8 cellular contexts compared by ENCODE assay signal in genomic region chr12:64450711-64451486, GRCh38. TPM values are rescaled to one million over a fixed set of nuclear protein-coding genes. Genes with fewer than 3 reads are reported as not detected.
DNase-seq lines count a peak whose midpoint lies in the region; ATAC-seq and TF ChIP-seq lines count a peak whose summit lies in the region.

No MANE protein-coding gene starts in this region.

- H3K27ac ChIP-seq in hepatocyte (peak overlapping the region; percentile 98), sigmoid colon (peak overlapping the region; percentile 97 to 100 (median 98))

- peak overlapping the region; percentile 91 for H3K4me2 ChIP-seq in hepatocyte

- H2AFZ ChIP-seq in hepatocyte, result peak overlapping the region; percentile 75

- H3K36me3 ChIP-seq in hepatocyte (replicated peaks; ENCODE audit: insufficient read depth, low read depth) (no peaks in the 10 kb centered on the region), sigmoid colon (peaks cover 0 to 30% (median 0%) of the 10 kb centered on the region in 4 donors)

- peak overlapping the region; percentile 95 for H3K4me3 Mint-ChIP-seq in activated CD8-positive, alpha-beta memory T cell treated with anti-CD3 and anti-CD28 coated beads, Interleukin-2, amount 10 ng/mL, durations not matched to agents 7 days and 5 days
- peak overlapping the region; percentile 95 for H3K4me3 Mint-ChIP-seq in activated B cell treated with CpG ODN at 0.5 μM for 24 hours

- intact Hi-C loops in activated B cell treated with CpG ODN at 0.5 μM for 24 hours (cut with micrococcal nuclease) (loop anchor here (1.0 to 5.0 kb wide), 4 partner anchors 8 to 308 kb away; partner anchors contain the start of genes GNS and KICS2), sigmoid colon (cut with DNase I) (loop anchor here (5.0 kb wide), 2 partner anchors 171 to 246 kb away; no protein-coding TSS in a partner anchor)

- peak overlapping the region; percentile 92 for H3K27ac Mint-ChIP-seq in activated CD8-positive, alpha-beta memory T cell treated with anti-CD3 and anti-CD28 coated beads, Interleukin-2, amount 10 ng/mL, durations not matched to agents 7 days and 5 days
- peak overlapping the region; percentile 85 for H3K27ac Mint-ChIP-seq in activated B cell treated with CpG ODN at 0.5 μM for 24 hours

- H3K27me3 Mint-ChIP-seq in activated CD8-positive, alpha-beta memory T cell treated with anti-CD3 and anti-CD28 coated beads, Interleukin-2, amount 10 ng/mL, durations not matched to agents 7 days and 5 days, result no peaks in the 10 kb centered on the region
- no peaks in the 10 kb centered on the region for H3K27me3 Mint-ChIP-seq in activated B cell treated with CpG ODN at 0.5 μM for 24 hours

- TF ChIP-seq EP300 in sigmoid colon (IDR thresholded peaks at IDR 0.05), result no peak

- H3K9me2 ChIP-seq in hepatocyte (replicated peaks; ENCODE audit: insufficient read depth), result no peaks in the 10 kb centered on the region

- WGBS in hepatocyte (ENCODE audit: low lambda C conversion rate, missing lambda C conversion rate), result 13% methylated on average over 8 of the region's 8 CpGs
- WGBS in sigmoid colon, 2 donors, result 20 to 25% methylated on average over 8 of the region's 8 CpGs

- H3K79me2 ChIP-seq in hepatocyte, result peaks cover 32% of the 10 kb centered on the region

- TF ChIP-seq POLR2A in sigmoid colon (IDR thresholded peaks at IDR 0.05), result no peak

- H3K9me3 Mint-ChIP-seq in activated CD8-positive, alpha-beta memory T cell treated with anti-CD3 and anti-CD28 coated beads, Interleukin-2, amount 10 ng/mL, durations not matched to agents 7 days and 5 days (ENCODE audit: low read depth), result no peaks in the 10 kb centered on the region
- H3K9me3 Mint-ChIP-seq in activated B cell treated with CpG ODN at 0.5 μM for 24 hours, result no peaks in the 10 kb centered on the region

- no peak for ATAC-seq in activated CD8-positive, alpha-beta memory T cell treated with anti-CD3 and anti-CD28 coated beads, Interleukin-2, amount 10 ng/mL, durations not matched to agents 7 days and 5 days
- no peak for ATAC-seq in activated B cell treated with CpG ODN at 0.5 μM for 24 hours (ENCODE audit: low read depth)

- peaks cover 34% of the 10 kb centered on the region for H3K4me1 Mint-ChIP-seq in activated CD8-positive, alpha-beta memory T cell treated with anti-CD3 and anti-CD28 coated beads, Interleukin-2, amount 10 ng/mL, durations not matched to agents 7 days and 5 days
- H3K4me1 Mint-ChIP-seq in activated B cell treated with CpG ODN at 0.5 μM for 24 hours, result peaks cover 40% of the 10 kb centered on the region

- no peak for TF ChIP-seq CTCF in activated B cell treated with CpG ODN at 0.5 μM for 24 hours (IDR thresholded peaks at IDR 0.05)
- no peak for TF ChIP-seq CTCF in hepatocyte (IDR thresholded peaks at IDR 0.05; ENCODE audit: poor library complexity)
- TF ChIP-seq CTCF in sigmoid colon (IDR thresholded peaks at IDR 0.05), result no peak

- peaks cover 7% of the 10 kb centered on the region for H3K4me1 ChIP-seq in hepatocyte (ENCODE audit: insufficient read depth)
- peaks cover 0 to 30% (median 15%) of the 10 kb centered on the region in 4 donors for H3K4me1 ChIP-seq in sigmoid colon

- H3K27me3 ChIP-seq in hepatocyte (no peaks in the 10 kb centered on the region), sigmoid colon (no peaks in the 10 kb centered on the region)

- H3K36me3 Mint-ChIP-seq in activated CD8-positive, alpha-beta memory T cell treated with anti-CD3 and anti-CD28 coated beads, Interleukin-2, amount 10 ng/mL, durations not matched to agents 7 days and 5 days, result peaks cover 29% of the 10 kb centered on the region
- H3K36me3 Mint-ChIP-seq in activated B cell treated with CpG ODN at 0.5 μM for 24 hours (ENCODE audit: low read depth), result peaks cover 32% of the 10 kb centered on the region

- H3K4me3 ChIP-seq in hepatocyte, result peak overlapping the region; percentile 83
- H3K4me3 ChIP-seq in sigmoid colon, result peak overlapping the region; percentile 90 to 99 (median 96)

- H3K9me3 ChIP-seq in hepatocyte (ENCODE audit: low read depth) (no peaks in the 10 kb centered on the region), sigmoid colon (no peaks in the 10 kb centered on the region)

- POLR2A ChIA-PET in activated B cell treated with CpG ODN at 0.5 μM for 24 hours (lab: Charles Lee), result interaction anchor here (1.4 kb wide), 1 partner anchor 46 kb away, joined by 3 read pairs; the partner anchor contains the start of gene XPOT

- H4K20me1 ChIP-seq in hepatocyte (ENCODE audit: insufficient read depth, poor library complexity, severe bottlenecking), result peaks cover 6% of the 10 kb centered on the region

- CTCF ChIA-PET in activated CD8-positive, alpha-beta memory T cell treated with anti-CD3 and anti-CD28 coated beads, Interleukin-2, amount 10 ng/mL, durations not matched to agents 7 days and 5 days (lab: Charles Lee), result interaction anchor here (0.9 to 1.5 kb wide), 3 partner anchors 9 to 42 kb away, joined by 3 to 4 read pairs (median 3); no protein-coding TSS in a partner anchor
- CTCF ChIA-PET in activated B cell treated with CpG ODN at 0.5 μM for 24 hours (lab: Charles Lee), result no interaction called here

- no peak for DNase-seq in activated CD8-positive, alpha-beta memory T cell treated with anti-CD3 and anti-CD28 coated beads, Interleukin-2, amount 10 ng/mL, durations not matched to agents 7 days and 5 days
- no peak for DNase-seq in activated CD8-positive, alpha-beta memory T cell treated with anti-CD3 and anti-CD28 coated beads, Interleukin-2, amount 50 U/mL, for 4 hours
- DNase-seq in NCI-H1105 treated with DMSO at 0.1 percent for 48 hours (lab: John Stamatoyannopoulos, UW) (peak; percentile 30), activated B cell treated with CpG ODN at 0.5 μM for 24 hours (no peak), hepatocyte (ENCODE audit: low spot score) (peak; percentile 18), sigmoid colon (no peak), 8988T (no peak)
- no peak for DNase-seq in central memory CD4-positive, alpha-beta T cell

RNA-seq across cellular contexts. Expression of gene TBK1, which starts 1.0 kb away (rescaled TPM):
- total RNA-seq in activated CD8-positive, alpha-beta memory T cell treated with anti-CD3 and anti-CD28 coated beads, Interleukin-2, amount 10 ng/mL, durations not matched to agents 7 days and 5 days, result 10 to 100 TPM; 37.3 to 40.4 TPM
- total RNA-seq in activated B cell treated with CpG ODN at 0.5 μM for 24 hours, result 32.6 and 37.4 TPM in 2 replicates
- total RNA-seq in hepatocyte, result 24.0 and 26.1 TPM in 2 replicates
- 15.4 and 22.2 TPM in 2 replicates for polyA plus RNA-seq in hepatocyte
- total RNA-seq in sigmoid colon, result 10 to 100 TPM; 23.5 to 30.0 (median 27.7) TPM
- polyA plus RNA-seq in sigmoid colon, result 10 to 100 TPM; 11.7 to 15.3 (median 15.0) TPM

RNA-seq across cellular contexts. Expression of gene XPOT, which starts 46.7 kb away (rescaled TPM):
- total RNA-seq in activated CD8-positive, alpha-beta memory T cell treated with anti-CD3 and anti-CD28 coated beads, Interleukin-2, amount 10 ng/mL, durations not matched to agents 7 days and 5 days, result 100 to 1,000 TPM in 1 of 2 experiments, 10 to 100 TPM in 1; 90.4 to 124 TPM
- 81.3 and 96.2 TPM in 2 replicates for total RNA-seq in activated B cell treated with CpG ODN at 0.5 μM for 24 hours
- total RNA-seq in hepatocyte, result 66.1 and 69.0 TPM in 2 replicates
- 38.7 and 42.7 TPM in 2 replicates for polyA plus RNA-seq in hepatocyte
- total RNA-seq in sigmoid colon, result 10 to 100 TPM; 26.9 to 33.4 (median 30.1) TPM
- polyA plus RNA-seq in sigmoid colon, result 10 to 100 TPM in 2 of 3 donors, 1 to 10 TPM in 1; 7.8 to 21.4 (median 10.6) TPM

Comparison
In these comparisons a context has a peak if more than half of its experiments do, and no peak if none do; other contexts are left out.
1. DNase-seq: peak in NCI-H1105 treated with DMSO at 0.1 percent for 48 hours (single experiment) and hepatocyte (single experiment); none in activated CD8-positive, alpha-beta memory T cell treated with anti-CD3 and anti-CD28 coated beads, Interleukin-2, amount 10 ng/mL, durations not matched to agents 7 days and 5 days (single experiment), activated CD8-positive, alpha-beta memory T cell treated with anti-CD3 and anti-CD28 coated beads, Interleukin-2, amount 50 U/mL, for 4 hours (single experiment), activated B cell treated with CpG ODN at 0.5 μM for 24 hours (single experiment), sigmoid colon (single experiment), central memory CD4-positive, alpha-beta T cell (single experiment) and 8988T (single experiment).